1 cellular context compared by ENCODE assay signal in the genomic region with DNA sequence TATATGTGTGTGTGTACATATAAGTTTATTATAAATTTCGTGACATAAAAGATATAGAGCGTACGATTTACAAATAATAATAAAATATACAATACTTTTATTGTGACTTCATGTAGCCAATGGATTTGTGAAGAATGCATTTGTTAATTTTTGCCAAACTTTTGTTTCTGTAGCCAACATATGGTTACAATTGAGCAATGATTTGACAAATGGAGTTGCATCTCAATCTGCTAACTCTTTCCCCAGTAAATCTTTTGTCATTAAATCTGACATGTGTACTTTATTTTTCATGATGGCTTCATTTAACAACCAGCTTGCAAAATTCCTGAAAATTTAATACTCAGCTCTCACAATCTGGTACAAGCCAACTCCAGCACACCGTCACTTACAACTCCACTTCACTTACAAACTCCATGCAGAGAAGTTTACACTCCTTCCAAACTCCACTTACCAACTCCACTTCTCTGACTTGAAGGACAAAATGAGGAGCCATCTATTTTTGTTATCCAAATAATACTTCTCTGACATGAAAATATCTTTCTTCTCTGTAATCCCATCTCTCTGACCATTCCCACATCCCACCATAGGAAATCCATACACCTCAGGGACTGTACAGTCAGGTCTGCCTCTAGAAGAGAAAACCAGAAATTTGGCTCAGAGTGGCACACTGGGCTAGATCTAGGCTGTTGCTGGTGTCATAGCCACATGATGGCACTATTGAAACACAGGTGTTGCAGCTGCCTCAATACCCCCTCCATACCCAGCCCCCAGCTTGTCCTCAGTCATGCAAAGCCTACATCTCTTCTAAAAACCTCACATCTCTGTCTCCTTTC.
TF ChIP-seq lines count a peak whose summit lies in the region.

No MANE protein-coding gene starts in this region.

TF ChIP-seq in HepG2, 621 proteins besides CTCF, POLR2A, EP300 and RAD21:
- TF ChIP-seq FOXA1 (IDR thresholded peaks at IDR 0.05) (no peak), FOXA1 (CRISPR knock-in tag; IDR thresholded peaks at IDR 0.05) (0 out of 2 replicates have a peak, but pooled peaks have one; percentile 23), PTBP1 (IDR thresholded peaks at IDR 0.05; ENCODE audit: low read depth, low read length, poor library complexity, severe bottlenecking) (no peak), ZNF224 (CRISPR knock-in tag; IDR thresholded peaks at IDR 0.05) (no peak), ZNF350 (CRISPR knock-in tag; IDR thresholded peaks at IDR 0.05; ENCODE audit: borderline replicate concordance, low read depth) (no peak), ZNF124 (CRISPR knock-in tag; IDR thresholded peaks at IDR 0.05) (peak; percentile 31; the same call in 1 of the 2 replicates), SMC3 (IDR thresholded peaks at IDR 0.05; ENCODE audit: low read length) (peak; percentile 83), SP4 (CRISPR knock-in tag; IDR thresholded peaks at IDR 0.05) (0 out of 2 replicates have a peak, but pooled peaks have one; percentile 26), ZNF343 (CRISPR knock-in tag; IDR thresholded peaks at IDR 0.05) (no peak), ZC3H13 (CRISPR knock-in tag; IDR thresholded peaks at IDR 0.05) (no peak), STAG1 (CRISPR knock-in tag; IDR thresholded peaks at IDR 0.05) (peak; percentile 90), GATAD2A (CRISPR knock-in tag; IDR thresholded peaks at IDR 0.05) (0 out of 2 replicates have a peak, but pooled peaks have one; percentile 24), TEAD3 (CRISPR knock-in tag; optimal IDR thresholded peaks at IDR 0.05; ENCODE audit: borderline replicate concordance) (peak; percentile 53), FOSL2 (CRISPR knock-in tag; IDR thresholded peaks at IDR 0.05) (peak; percentile 26; the same call in 1 of the 2 replicates), SP2 (CRISPR knock-in tag; IDR thresholded peaks at IDR 0.05) (no peak)
- TF ChIP-seq, protein P1, sequence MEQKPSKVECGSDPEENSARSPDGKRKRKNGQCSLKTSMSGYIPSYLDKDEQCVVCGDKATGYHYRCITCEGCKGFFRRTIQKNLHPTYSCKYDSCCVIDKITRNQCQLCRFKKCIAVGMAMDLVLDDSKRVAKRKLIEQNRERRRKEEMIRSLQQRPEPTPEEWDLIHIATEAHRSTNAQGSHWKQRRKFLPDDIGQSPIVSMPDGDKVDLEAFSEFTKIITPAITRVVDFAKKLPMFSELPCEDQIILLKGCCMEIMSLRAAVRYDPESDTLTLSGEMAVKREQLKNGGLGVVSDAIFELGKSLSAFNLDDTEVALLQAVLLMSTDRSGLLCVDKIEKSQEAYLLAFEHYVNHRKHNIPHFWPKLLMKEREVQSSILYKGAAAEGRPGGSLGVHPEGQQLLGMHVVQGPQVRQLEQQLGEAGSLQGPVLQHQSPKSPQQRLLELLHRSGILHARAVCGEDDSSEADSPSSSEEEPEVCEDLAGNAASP (CRISPR knock-in tag; IDR thresholded peaks at IDR 0.05; ENCODE audit: borderline replicate concordance): peak; percentile 37; the same call in 1 of the 2 replicates
- TF ChIP-seq, protein P2, sequence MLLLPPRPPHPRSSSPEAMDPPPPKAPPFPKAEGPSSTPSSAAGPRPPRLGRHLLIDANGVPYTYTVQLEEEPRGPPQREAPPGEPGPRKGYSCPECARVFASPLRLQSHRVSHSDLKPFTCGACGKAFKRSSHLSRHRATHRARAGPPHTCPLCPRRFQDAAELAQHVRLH (CRISPR knock-in tag; IDR thresholded peaks at IDR 0.05; ENCODE audit: borderline replicate concordance, low read depth): 0 out of 2 replicates have a peak, but pooled peaks have one; percentile 25
- TF ChIP-seq, protein P3, sequence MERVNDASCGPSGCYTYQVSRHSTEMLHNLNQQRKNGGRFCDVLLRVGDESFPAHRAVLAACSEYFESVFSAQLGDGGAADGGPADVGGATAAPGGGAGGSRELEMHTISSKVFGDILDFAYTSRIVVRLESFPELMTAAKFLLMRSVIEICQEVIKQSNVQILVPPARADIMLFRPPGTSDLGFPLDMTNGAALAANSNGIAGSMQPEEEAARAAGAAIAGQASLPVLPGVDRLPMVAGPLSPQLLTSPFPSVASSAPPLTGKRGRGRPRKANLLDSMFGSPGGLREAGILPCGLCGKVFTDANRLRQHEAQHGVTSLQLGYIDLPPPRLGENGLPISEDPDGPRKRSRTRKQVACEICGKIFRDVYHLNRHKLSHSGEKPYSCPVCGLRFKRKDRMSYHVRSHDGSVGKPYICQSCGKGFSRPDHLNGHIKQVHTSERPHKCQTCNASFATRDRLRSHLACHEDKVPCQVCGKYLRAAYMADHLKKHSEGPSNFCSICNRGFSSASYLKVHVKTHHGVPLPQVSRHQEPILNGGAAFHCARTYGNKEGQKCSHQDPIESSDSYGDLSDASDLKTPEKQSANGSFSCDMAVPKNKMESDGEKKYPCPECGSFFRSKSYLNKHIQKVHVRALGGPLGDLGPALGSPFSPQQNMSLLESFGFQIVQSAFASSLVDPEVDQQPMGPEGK (CRISPR knock-in tag; IDR thresholded peaks at IDR 0.05): peak; percentile 66
- TF ChIP-seq, protein P4, sequence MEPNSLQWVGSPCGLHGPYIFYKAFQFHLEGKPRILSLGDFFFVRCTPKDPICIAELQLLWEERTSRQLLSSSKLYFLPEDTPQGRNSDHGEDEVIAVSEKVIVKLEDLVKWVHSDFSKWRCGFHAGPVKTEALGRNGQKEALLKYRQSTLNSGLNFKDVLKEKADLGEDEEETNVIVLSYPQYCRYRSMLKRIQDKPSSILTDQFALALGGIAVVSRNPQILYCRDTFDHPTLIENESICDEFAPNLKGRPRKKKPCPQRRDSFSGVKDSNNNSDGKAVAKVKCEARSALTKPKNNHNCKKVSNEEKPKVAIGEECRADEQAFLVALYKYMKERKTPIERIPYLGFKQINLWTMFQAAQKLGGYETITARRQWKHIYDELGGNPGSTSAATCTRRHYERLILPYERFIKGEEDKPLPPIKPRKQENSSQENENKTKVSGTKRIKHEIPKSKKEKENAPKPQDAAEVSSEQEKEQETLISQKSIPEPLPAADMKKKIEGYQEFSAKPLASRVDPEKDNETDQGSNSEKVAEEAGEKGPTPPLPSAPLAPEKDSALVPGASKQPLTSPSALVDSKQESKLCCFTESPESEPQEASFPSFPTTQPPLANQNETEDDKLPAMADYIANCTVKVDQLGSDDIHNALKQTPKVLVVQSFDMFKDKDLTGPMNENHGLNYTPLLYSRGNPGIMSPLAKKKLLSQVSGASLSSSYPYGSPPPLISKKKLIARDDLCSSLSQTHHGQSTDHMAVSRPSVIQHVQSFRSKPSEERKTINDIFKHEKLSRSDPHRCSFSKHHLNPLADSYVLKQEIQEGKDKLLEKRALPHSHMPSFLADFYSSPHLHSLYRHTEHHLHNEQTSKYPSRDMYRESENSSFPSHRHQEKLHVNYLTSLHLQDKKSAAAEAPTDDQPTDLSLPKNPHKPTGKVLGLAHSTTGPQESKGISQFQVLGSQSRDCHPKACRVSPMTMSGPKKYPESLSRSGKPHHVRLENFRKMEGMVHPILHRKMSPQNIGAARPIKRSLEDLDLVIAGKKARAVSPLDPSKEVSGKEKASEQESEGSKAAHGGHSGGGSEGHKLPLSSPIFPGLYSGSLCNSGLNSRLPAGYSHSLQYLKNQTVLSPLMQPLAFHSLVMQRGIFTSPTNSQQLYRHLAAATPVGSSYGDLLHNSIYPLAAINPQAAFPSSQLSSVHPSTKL (CRISPR knock-in tag; IDR thresholded peaks at IDR 0.05): peak; percentile 36; the same call in 1 of the 2 replicates
TF ChIP-seq in HepG2: peak in this region for 12.
